Comparison of ENCODE assay signal across 1 cellular context in genomic region chr17:45987706-45988105, GRCh38.
TF ChIP-seq lines count a peak whose summit lies in the region.

No MANE protein-coding gene starts in this region.

TF ChIP-seq in GM12878, 131 proteins besides CTCF, POLR2A, EP300 and RAD21 (continued from another document):
- TF ChIP-seq, protein P1, sequence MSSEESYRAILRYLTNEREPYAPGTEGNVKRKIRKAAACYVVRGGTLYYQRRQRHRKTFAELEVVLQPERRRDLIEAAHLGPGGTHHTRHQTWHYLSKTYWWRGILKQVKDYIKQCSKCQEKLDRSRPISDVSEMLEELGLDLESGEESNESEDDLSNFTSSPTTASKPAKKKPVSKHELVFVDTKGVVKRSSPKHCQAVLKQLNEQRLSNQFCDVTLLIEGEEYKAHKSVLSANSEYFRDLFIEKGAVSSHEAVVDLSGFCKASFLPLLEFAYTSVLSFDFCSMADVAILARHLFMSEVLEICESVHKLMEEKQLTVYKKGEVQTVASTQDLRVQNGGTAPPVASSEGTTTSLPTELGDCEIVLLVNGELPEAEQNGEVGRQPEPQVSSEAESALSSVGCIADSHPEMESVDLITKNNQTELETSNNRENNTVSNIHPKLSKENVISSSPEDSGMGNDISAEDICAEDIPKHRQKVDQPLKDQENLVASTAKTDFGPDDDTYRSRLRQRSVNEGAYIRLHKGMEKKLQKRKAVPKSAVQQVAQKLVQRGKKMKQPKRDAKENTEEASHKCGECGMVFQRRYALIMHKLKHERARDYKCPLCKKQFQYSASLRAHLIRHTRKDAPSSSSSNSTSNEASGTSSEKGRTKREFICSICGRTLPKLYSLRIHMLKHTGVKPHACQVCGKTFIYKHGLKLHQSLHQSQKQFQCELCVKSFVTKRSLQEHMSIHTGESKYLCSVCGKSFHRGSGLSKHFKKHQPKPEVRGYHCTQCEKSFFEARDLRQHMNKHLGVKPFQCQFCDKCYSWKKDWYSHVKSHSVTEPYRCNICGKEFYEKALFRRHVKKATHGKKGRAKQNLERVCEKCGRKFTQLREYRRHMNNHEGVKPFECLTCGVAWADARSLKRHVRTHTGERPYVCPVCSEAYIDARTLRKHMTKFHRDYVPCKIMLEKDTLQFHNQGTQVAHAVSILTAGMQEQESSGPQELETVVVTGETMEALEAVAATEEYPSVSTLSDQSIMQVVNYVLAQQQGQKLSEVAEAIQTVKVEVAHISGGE (CRISPR knock-in tag; IDR thresholded peaks at IDR 0.05) = no peak
- peak; percentile 60; the same call in 1 of the 2 replicates for TF ChIP-seq ZNF24 (IDR thresholded peaks at IDR 0.05)
TF ChIP-seq in GM12878: peak in this region for 1.
